Comparison of ENCODE assay signal across 11 cellular contexts in the genomic region with DNA sequence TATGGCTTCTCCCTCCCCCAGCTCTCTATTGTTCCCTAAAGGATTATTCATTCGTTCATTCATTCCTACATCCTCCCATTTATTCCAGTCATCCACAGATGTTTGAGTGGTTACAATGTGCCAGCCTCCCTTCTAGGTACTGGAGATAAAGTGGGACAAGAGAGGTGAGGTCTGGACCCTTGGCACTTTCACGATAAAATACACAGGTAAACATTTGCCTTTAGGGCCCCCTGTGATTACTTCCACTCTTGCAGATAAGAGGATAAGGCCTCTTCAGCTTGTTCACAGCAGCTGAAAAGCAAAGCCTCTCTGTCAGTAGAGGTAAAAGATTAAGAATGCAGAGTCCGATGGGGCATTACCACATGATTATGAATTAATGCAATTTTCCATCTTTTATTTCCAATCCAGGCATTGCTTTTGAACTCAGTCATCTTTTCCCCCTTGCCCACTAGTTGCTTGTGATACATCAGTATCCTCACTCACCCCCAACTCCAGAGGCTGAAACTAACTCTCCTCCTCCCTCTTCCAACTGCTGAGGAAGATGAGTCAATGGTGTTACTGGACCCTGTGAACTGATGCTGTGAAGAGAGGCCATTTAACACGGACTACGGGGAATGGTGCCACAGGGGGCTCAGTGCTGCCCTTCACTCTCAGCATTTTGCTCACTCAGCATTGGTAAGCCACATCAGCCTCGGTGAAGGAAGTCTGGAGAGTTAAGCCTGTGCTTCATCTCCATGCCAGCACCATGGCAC. TPM values are rescaled to one million over a fixed set of nuclear protein-coding genes. Genes with fewer than 3 reads are reported as not detected.
A peak's percentile ranks its signal among the peaks of the same experiment; 100 is the strongest.
DNase-seq lines count a peak whose midpoint lies in the region; ATAC-seq and TF ChIP-seq lines count a peak whose summit lies in the region.
"Had no signal": no experiment of that assay in that cellular context is flagged by ENCODE, and none has a peak within 500 bp of the region (broad histone marks: within the 10 kb centered on the region; RNA-seq: fewer than 3 reads in every experiment).

No MANE protein-coding gene starts in this region.

- H3K4me2 ChIP-seq in parathyroid adenoma (ENCODE audit: low read length): no peak overlapping the region

- no peaks in the 10 kb centered on the region for H3K9me3 ChIP-seq in parathyroid adenoma (ENCODE audit: control insufficient read depth, low read length)
- H3K9me3 ChIP-seq: vagina had no signal

- peaks cover 37% of the 10 kb centered on the region for H3K4me1 Mint-ChIP-seq in activated CD8-positive, alpha-beta memory T cell treated with anti-CD3 and anti-CD28 coated beads, Interleukin-2, amount 10 ng/mL, durations not matched to agents 7 days and 5 days
- H3K4me1 Mint-ChIP-seq in brain: peaks cover 24% of the 10 kb centered on the region

- H3K9me3 Mint-ChIP-seq in activated CD8-positive, alpha-beta memory T cell treated with anti-CD3 and anti-CD28 coated beads, Interleukin-2, amount 10 ng/mL, durations not matched to agents 7 days and 5 days (ENCODE audit: low read depth): peaks cover 20% of the 10 kb centered on the region
- peaks cover 4 to 26% (median 21%) of the 10 kb centered on the region in 5 experiments for H3K9me3 Mint-ChIP-seq in brain

- H3K4me3 ChIP-seq in parathyroid adenoma (ENCODE audit: low read depth, low read length): no peak overlapping the region

- H3K79me2 ChIP-seq in parathyroid adenoma: peaks cover 4% of the 10 kb centered on the region

- peak overlapping the region; percentile 66 for H3K27ac ChIP-seq in parathyroid adenoma

- peak overlapping the region; percentile 89 for H2AFZ ChIP-seq in parathyroid adenoma

- peak overlapping the region; percentile 95 for H3K4me3 Mint-ChIP-seq in activated CD8-positive, alpha-beta memory T cell treated with anti-CD3 and anti-CD28 coated beads, Interleukin-2, amount 10 ng/mL, durations not matched to agents 7 days and 5 days
- H3K4me3 Mint-ChIP-seq in brain: peak overlapping the region; percentile 81 to 85 (median 84)

- no peak for DNase-seq in activated CD8-positive, alpha-beta memory T cell treated with anti-CD3 and anti-CD28 coated beads, Interleukin-2, amount 10 ng/mL, durations not matched to agents 7 days and 5 days
- DNase-seq in activated CD8-positive, alpha-beta memory T cell treated with anti-CD3 and anti-CD28 coated beads for 24 hours: no peak
- DNase-seq in LHCN-M2 (ENCODE audit: low read depth): peak; percentile 86
- DNase-seq: effector memory CD4-positive, alpha-beta T cell had no signal

- no peaks in the 10 kb centered on the region for H3K36me3 ChIP-seq in parathyroid adenoma (ENCODE audit: control insufficient read depth, insufficient read depth, low read length)
- H3K36me3 ChIP-seq: adrenal gland, vagina had no signal

- no peak overlapping the region for H3K27ac Mint-ChIP-seq in activated CD8-positive, alpha-beta memory T cell treated with anti-CD3 and anti-CD28 coated beads, Interleukin-2, amount 10 ng/mL, durations not matched to agents 7 days and 5 days
- H3K27ac Mint-ChIP-seq in brain: peak overlapping the region in 1 of 5 experiments; percentile 56

- no peaks in the 10 kb centered on the region for H3K27me3 ChIP-seq in parathyroid adenoma (ENCODE audit: control insufficient read depth, insufficient read depth, low read length)
- H3K27me3 ChIP-seq: vagina had no signal

- CTCF ChIA-PET in activated CD8-positive, alpha-beta memory T cell treated with anti-CD3 and anti-CD28 coated beads, Interleukin-2, amount 10 ng/mL, durations not matched to agents 7 days and 5 days (lab: Charles Lee): interaction anchor here (1.0 to 3.4 kb wide), 8 partner anchors 11 to 835 kb away, joined by 3 to 38 read pairs (median 4); no protein-coding TSS in a partner anchor

- H3K9ac ChIP-seq in parathyroid adenoma: no peak overlapping the region

- H3K4me1 ChIP-seq in parathyroid adenoma: peaks cover 6% of the 10 kb centered on the region

- no peak for ATAC-seq in activated CD8-positive, alpha-beta memory T cell treated with anti-CD3 and anti-CD28 coated beads, Interleukin-2, amount 10 ng/mL, durations not matched to agents 7 days and 5 days
- ATAC-seq in HG03280 (IDR thresholded peaks at IDR 0.05; ENCODE audit: unreplicated experiment) (no peak), GM18909 (IDR thresholded peaks at IDR 0.05; ENCODE audit: poor library complexity, unreplicated experiment) (no peak), HG03439 (IDR thresholded peaks at IDR 0.05; ENCODE audit: unreplicated experiment) (no peak)

- TF ChIP-seq CTCF in brain (conservative IDR thresholded peaks at IDR 0.05) (no peak), parathyroid adenoma (IDR thresholded peaks at IDR 0.05) (no peak)

- no peaks in the 10 kb centered on the region for H3K27me3 Mint-ChIP-seq in activated CD8-positive, alpha-beta memory T cell treated with anti-CD3 and anti-CD28 coated beads, Interleukin-2, amount 10 ng/mL, durations not matched to agents 7 days and 5 days
- peaks cover 24% of the 10 kb centered on the region for H3K27me3 Mint-ChIP-seq in brain

- peaks cover 75% of the 10 kb centered on the region for H3K36me3 Mint-ChIP-seq in activated CD8-positive, alpha-beta memory T cell treated with anti-CD3 and anti-CD28 coated beads, Interleukin-2, amount 10 ng/mL, durations not matched to agents 7 days and 5 days
- H3K36me3 Mint-ChIP-seq in brain: no peaks in the 10 kb centered on the region

RNA-seq across cellular contexts. Expression of a gene that starts 1.1 kb away (rescaled TPM):
- total RNA-seq in activated CD8-positive, alpha-beta memory T cell treated with anti-CD3 and anti-CD28 coated beads, Interleukin-2, amount 10 ng/mL, durations not matched to agents 7 days and 5 days: 100 to 1,000 TPM; 106 to 115 TPM
- 20.5 and 27.7 TPM in 2 replicates for total RNA-seq in LHCN-M2 (2014; rRNA removed)
- polyA plus RNA-seq in LHCN-M2 (2012): 3.5 TPM
- polyA plus RNA-seq in brain (ENCODE audit: insufficient read depth, low read depth, low replicate concordance): 0.20 TPM
